ENCODE assay signal across 1 cellular context in genomic region chr1:27622828-27623227, GRCh38.
TF ChIP-seq lines count a peak whose summit lies in the region.

No MANE protein-coding gene starts in this region.

TF ChIP-seq in K562, 482 proteins besides CTCF, POLR2A, EP300 and RAD21:
- TF ChIP-seq ZNF347 (CRISPR knock-in tag; IDR thresholded peaks at IDR 0.05; ENCODE audit: low read depth) (no peak), ATF3 (IDR thresholded peaks at IDR 0.05) (peak; percentile 53), ATF3 (CRISPR knock-in tag; conservative IDR thresholded peaks at IDR 0.05) (no peak)
- TF ChIP-seq, protein P1, sequence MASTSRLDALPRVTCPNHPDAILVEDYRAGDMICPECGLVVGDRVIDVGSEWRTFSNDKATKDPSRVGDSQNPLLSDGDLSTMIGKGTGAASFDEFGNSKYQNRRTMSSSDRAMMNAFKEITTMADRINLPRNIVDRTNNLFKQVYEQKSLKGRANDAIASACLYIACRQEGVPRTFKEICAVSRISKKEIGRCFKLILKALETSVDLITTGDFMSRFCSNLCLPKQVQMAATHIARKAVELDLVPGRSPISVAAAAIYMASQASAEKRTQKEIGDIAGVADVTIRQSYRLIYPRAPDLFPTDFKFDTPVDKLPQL (IDR thresholded peaks at IDR 0.05; ENCODE audit: extremely low read depth, insufficient read length): no peak
